Comparison of ENCODE assay signal across 2 cellular contexts in genomic region chr2:24075259-24075658, GRCh38.
TF ChIP-seq lines count a peak whose summit lies in the region.

No MANE protein-coding gene starts in this region.

TF ChIP-seq in A549, 52 proteins besides CTCF, POLR2A, EP300 and RAD21:
- no peak for TF ChIP-seq HOXB13 (CRISPR knock-in tag; IDR thresholded peaks at IDR 0.05; ENCODE audit: low read depth)
- TF ChIP-seq CHD4 (IDR thresholded peaks at IDR 0.05; ENCODE audit: borderline replicate concordance), result no peak
- no peak for TF ChIP-seq SMC3 (IDR thresholded peaks at IDR 0.05)
- TF ChIP-seq HEYL (CRISPR knock-in tag; IDR thresholded peaks at IDR 0.05), result no peak

TF ChIP-seq in IMR-90, 13 proteins besides CTCF, POLR2A, EP300 and RAD21:
- TF ChIP-seq MAZ (IDR thresholded peaks at IDR 0.05; ENCODE audit: borderline replicate concordance, low read depth, low read length), result no peak
- TF ChIP-seq RCOR1 (IDR thresholded peaks at IDR 0.05; ENCODE audit: insufficient replicate concordance, low read length), result no peak
- no peak for TF ChIP-seq MAFK (IDR thresholded peaks at IDR 0.05; ENCODE audit: low read depth, low read length)
- TF ChIP-seq RFX5 (IDR thresholded peaks at IDR 0.05; ENCODE audit: low read depth, low read length), result no peak
- TF ChIP-seq CEBPB (IDR thresholded peaks at IDR 0.05; ENCODE audit: low read depth, low read length), result no peak
- TF ChIP-seq ELK1 (IDR thresholded peaks at IDR 0.05; ENCODE audit: borderline replicate concordance, low read depth, low read length), result no peak
- TF ChIP-seq BHLHE40 (IDR thresholded peaks at IDR 0.05; ENCODE audit: low read depth, low read length), result no peak
- no peak for TF ChIP-seq FOS (IDR thresholded peaks at IDR 0.05; ENCODE audit: low read depth, low read length)
- TF ChIP-seq MXI1 (IDR thresholded peaks at IDR 0.05; ENCODE audit: borderline replicate concordance, low read depth, low read length), result no peak
- TF ChIP-seq CHD1 (IDR thresholded peaks at IDR 0.05; ENCODE audit: low read depth, low read length), result no peak
- TF ChIP-seq USF2 (IDR thresholded peaks at IDR 0.05; ENCODE audit: low read depth, low read length), result no peak
- no peak for TF ChIP-seq NFE2L2 (IDR thresholded peaks at IDR 0.05; ENCODE audit: low read depth, low read length)
- no peak for TF ChIP-seq SMC3 (IDR thresholded peaks at IDR 0.05; ENCODE audit: low read depth, low read length)
TF ChIP-seq in IMR-90: peak in this region for 0.
